Comparison of ENCODE assay signal across 1 cellular context in the genomic region with DNA sequence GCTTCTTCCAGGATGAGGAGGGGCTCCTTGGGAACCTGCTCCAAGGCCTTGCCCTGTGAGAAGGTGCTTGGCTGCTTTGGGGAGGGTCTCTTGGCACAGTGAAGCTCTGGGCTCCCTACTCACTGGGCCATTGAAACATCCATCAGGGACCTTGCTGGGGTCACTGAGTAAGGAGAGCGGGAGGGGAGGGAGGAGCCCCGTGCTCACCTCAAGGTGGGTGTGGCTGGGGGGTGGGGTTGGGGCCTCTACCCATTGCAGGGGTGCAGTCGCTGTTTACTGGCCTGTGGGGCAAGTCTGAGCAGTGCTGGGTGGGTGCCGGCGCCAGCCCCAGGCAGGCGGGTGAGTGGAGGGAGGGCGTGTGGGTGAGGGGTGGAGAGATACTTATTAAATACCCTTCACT.
TF ChIP-seq lines count a peak whose summit lies in the region.

No MANE protein-coding gene starts in this region.

TF ChIP-seq in HEK293, 187 proteins besides CTCF, POLR2A, EP300 and RAD21 (continued from another document):
- TF ChIP-seq, protein P1, sequence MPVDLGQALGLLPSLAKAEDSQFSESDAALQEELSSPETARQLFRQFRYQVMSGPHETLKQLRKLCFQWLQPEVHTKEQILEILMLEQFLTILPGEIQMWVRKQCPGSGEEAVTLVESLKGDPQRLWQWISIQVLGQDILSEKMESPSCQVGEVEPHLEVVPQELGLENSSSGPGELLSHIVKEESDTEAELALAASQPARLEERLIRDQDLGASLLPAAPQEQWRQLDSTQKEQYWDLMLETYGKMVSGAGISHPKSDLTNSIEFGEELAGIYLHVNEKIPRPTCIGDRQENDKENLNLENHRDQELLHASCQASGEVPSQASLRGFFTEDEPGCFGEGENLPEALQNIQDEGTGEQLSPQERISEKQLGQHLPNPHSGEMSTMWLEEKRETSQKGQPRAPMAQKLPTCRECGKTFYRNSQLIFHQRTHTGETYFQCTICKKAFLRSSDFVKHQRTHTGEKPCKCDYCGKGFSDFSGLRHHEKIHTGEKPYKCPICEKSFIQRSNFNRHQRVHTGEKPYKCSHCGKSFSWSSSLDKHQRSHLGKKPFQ (tag by site-specific recombination; IDR thresholded peaks at IDR 0.05): no peak
- TF ChIP-seq ZNF777 (tag by site-specific recombination; IDR thresholded peaks at IDR 0.05; ENCODE audit: borderline replicate concordance) (no peak), KLF9 (tag by site-specific recombination; IDR thresholded peaks at IDR 0.05; ENCODE audit: low read depth) (0 out of 2 replicates have a peak, but pooled peaks have one; percentile 37), TRIM28 (IDR thresholded peaks at IDR 0.05; ENCODE audit: borderline replicate concordance, low read length) (no peak), BCL11A (tag by site-specific recombination; IDR thresholded peaks at IDR 0.05; ENCODE audit: low read depth) (no peak), ZSCAN16 (tag by site-specific recombination; IDR thresholded peaks at IDR 0.05) (no peak), IKZF3 (tag by site-specific recombination; IDR thresholded peaks at IDR 0.05) (no peak)
- TF ChIP-seq, protein P2, sequence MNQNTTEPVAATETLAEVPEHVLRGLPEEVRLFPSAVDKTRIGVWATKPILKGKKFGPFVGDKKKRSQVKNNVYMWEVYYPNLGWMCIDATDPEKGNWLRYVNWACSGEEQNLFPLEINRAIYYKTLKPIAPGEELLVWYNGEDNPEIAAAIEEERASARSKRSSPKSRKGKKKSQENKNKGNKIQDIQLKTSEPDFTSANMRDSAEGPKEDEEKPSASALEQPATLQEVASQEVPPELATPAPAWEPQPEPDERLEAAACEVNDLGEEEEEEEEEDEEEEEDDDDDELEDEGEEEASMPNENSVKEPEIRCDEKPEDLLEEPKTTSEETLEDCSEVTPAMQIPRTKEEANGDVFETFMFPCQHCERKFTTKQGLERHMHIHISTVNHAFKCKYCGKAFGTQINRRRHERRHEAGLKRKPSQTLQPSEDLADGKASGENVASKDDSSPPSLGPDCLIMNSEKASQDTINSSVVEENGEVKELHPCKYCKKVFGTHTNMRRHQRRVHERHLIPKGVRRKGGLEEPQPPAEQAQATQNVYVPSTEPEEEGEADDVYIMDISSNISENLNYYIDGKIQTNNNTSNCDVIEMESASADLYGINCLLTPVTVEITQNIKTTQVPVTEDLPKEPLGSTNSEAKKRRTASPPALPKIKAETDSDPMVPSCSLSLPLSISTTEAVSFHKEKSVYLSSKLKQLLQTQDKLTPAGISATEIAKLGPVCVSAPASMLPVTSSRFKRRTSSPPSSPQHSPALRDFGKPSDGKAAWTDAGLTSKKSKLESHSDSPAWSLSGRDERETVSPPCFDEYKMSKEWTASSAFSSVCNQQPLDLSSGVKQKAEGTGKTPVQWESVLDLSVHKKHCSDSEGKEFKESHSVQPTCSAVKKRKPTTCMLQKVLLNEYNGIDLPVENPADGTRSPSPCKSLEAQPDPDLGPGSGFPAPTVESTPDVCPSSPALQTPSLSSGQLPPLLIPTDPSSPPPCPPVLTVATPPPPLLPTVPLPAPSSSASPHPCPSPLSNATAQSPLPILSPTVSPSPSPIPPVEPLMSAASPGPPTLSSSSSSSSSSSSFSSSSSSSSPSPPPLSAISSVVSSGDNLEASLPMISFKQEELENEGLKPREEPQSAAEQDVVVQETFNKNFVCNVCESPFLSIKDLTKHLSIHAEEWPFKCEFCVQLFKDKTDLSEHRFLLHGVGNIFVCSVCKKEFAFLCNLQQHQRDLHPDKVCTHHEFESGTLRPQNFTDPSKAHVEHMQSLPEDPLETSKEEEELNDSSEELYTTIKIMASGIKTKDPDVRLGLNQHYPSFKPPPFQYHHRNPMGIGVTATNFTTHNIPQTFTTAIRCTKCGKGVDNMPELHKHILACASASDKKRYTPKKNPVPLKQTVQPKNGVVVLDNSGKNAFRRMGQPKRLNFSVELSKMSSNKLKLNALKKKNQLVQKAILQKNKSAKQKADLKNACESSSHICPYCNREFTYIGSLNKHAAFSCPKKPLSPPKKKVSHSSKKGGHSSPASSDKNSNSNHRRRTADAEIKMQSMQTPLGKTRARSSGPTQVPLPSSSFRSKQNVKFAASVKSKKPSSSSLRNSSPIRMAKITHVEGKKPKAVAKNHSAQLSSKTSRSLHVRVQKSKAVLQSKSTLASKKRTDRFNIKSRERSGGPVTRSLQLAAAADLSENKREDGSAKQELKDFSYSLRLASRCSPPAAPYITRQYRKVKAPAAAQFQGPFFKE (tag by site-specific recombination; IDR thresholded peaks at IDR 0.05; ENCODE audit: borderline replicate concordance): no peak
- TF ChIP-seq, protein P3, sequence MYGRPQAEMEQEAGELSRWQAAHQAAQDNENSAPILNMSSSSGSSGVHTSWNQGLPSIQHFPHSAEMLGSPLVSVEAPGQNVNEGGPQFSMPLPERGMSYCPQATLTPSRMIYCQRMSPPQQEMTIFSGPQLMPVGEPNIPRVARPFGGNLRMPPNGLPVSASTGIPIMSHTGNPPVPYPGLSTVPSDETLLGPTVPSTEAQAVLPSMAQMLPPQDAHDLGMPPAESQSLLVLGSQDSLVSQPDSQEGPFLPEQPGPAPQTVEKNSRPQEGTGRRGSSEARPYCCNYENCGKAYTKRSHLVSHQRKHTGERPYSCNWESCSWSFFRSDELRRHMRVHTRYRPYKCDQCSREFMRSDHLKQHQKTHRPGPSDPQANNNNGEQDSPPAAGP (tag by site-specific recombination; IDR thresholded peaks at IDR 0.05): 0 out of 2 replicates have a peak, but pooled peaks have one; percentile 44
